ENCODE assay signal across 26 cellular contexts in the genomic region with DNA sequence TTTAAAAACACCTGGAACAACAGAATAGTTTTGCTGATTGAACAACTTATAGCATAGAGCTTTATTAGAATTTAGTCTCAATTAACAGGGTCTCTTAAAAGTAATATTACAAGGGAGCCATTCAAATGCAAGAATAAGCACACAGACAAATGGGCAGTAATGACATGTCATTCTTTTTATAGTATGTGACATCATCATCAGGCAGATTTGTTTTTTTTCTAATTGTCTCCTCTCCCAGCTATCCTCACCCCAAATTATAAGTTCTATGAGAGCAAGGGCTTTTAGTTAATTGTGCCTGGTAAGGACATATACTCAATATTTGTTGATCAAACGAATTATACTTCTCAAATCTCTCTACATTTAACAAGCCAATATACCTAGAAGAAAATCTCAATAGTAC. TPM values are rescaled to one million over a fixed set of nuclear protein-coding genes. Genes with fewer than 3 reads are reported as not detected.
DNase-seq lines count a peak whose midpoint lies in the region; ATAC-seq, FAIRE-seq and TF ChIP-seq lines count a peak whose summit lies in the region.
"Had no signal": no experiment of that assay in that cellular context is flagged by ENCODE, and none has a peak within 500 bp of the region (broad histone marks: within the 10 kb centered on the region; RNA-seq: fewer than 3 reads in every experiment).

No MANE protein-coding gene starts in this region.

- TF ChIP-seq POLR2A in K562 (conservative IDR thresholded peaks at IDR 0.05) = no peak

- no peak for TF ChIP-seq EP300 in K562 (IDR thresholded peaks at IDR 0.05; ENCODE audit: low read length)

- in situ Hi-C loops in K562 (cut with MboI) = loop anchor here (25.0 kb wide), 1 partner anchor 945 kb away; a partner anchor contains a TSS

- no peak for DNase-seq in HFFc6
- DNase-seq in K562 (ENCODE audit: extremely low read depth in 1 of 4, low spot score in 3 of 4) = no peak
- DNase-seq in kidney = no peak
- no peak for DNase-seq in stimulated activated naive B cell treated with anti-CD40 and anti-IgM and Interleukin-4, amounts not matched to agents 10 μg/mL and 1 μg/mL and 100 μg/mL, for 72 hours
- no peak for DNase-seq in posterior cingulate gyrus
- DNase-seq in middle frontal gyrus (ENCODE audit: extremely low spot score, low spot score) = no peak
- DNase-seq: ACHN; Caco-2; CD4-positive, alpha-beta memory T cell; DMS 273 treated with DMSO at 0.1 percent for 48 hours; DMS79 treated with DMSO at 0.1 percent for 48 hours; KBM-7; NCI-H1092; NCI-H146; NCI-H2029; NCI-H2227 treated with DMSO at 0.1 percent for 48 hours; NCI-H510A; NK-92 treated with Interleukin-12 subunit alpha and Interleukin-12 subunit beta, amount 100 ng/mL, for 24 hours; SIG-M5; SK-N-SH had no signal

- H3K36me3 ChIP-seq in K562 (ENCODE audit: control insufficient read depth, insufficient read depth, low read length) (peaks cover 83% of the 10 kb centered on the region), kidney (ENCODE audit: control insufficient read depth in 1 of 2, insufficient read depth in 2 of 2, low read length in 2 of 2) (peaks cover 19 to 33% of the 10 kb centered on the region in 2 donors)

- H3K4me1 ChIP-seq in K562 (replicated peaks in 1 of 2; ENCODE audit: control insufficient read depth in 2 of 2, insufficient read depth in 2 of 2, low read length in 2 of 2) (no peaks in the 10 kb centered on the region; a peak in 1 of 5 replicates), kidney (ENCODE audit: control insufficient read depth in 1 of 2, insufficient read depth in 1 of 2, low read depth in 1 of 2, low read length in 2 of 2) (no peaks in the 10 kb centered on the region)
- H3K4me1 ChIP-seq: BLaER1 treated with 17β-estradiol and CSF1 and Interleukin-3, amounts not matched to agents 10 nM and 100 nM; Caco-2 had no signal

- H3K9me1 ChIP-seq in K562 (ENCODE audit: control insufficient read depth, insufficient read depth, low read length) = no peaks in the 10 kb centered on the region

- POLR2A ChIA-PET in K562 (lab: Yijun Ruan, JAX) = interaction anchor here (0.7 to 1.4 kb wide), 3 partner anchors 8 to 339 kb away, joined by 3 to 5 read pairs (median 4); no protein-coding TSS in a partner anchor

- peak overlapping the region; percentile 43 for H3K4me3 Mint-ChIP-seq in HFFc6
- no peak overlapping the region for H3K4me3 Mint-ChIP-seq in stimulated activated naive B cell treated with anti-CD40 and anti-IgM and Interleukin-4, amounts not matched to agents 10 μg/mL and 1 μg/mL and 100 μg/mL, for 72 hours
- H3K4me3 Mint-ChIP-seq: CD4-positive, alpha-beta memory T cell had no signal

- no peak for FAIRE-seq in K562 (lab: Jason Lieb, UNC)
- FAIRE-seq in kidney (lab: Jason Lieb, UNC) = peak; percentile 66
- FAIRE-seq: GM12891, H1 had no signal

- H2AFZ ChIP-seq in K562 (ENCODE audit: low read depth, low read length) = no peak overlapping the region

- CTCF ChIA-PET in K562 (lab: Yijun Ruan, JAX; ENCODE audit: low intra/inter-chr PET ratio) = no interaction called here

- no peak overlapping the region for H3K4me2 ChIP-seq in K562 (ENCODE audit: insufficient read depth, low read length)
- H3K4me2 ChIP-seq: BLaER1 treated with 17β-estradiol and CSF1 and Interleukin-3, amounts not matched to agents 10 nM and 100 nM had no signal

- WGBS in K562 (ENCODE audit: insufficient coverage, low coverage, missing lambda C conversion rate) = 25% methylated on average over 1 of the region's 1 CpG

- BruUV-seq in K562 (replicated peaks; lab: Mats Ljungman, UMichigan) = no TSS peak

- no peak overlapping the region for H3K9ac ChIP-seq in K562 (ENCODE audit: insufficient read depth in 1 of 2, low read depth in 2 of 2, low read length in 2 of 2)
- no peak overlapping the region for H3K9ac ChIP-seq in kidney (ENCODE audit: low read length in 2 of 2)
- H3K9ac ChIP-seq: BLaER1 treated with 17β-estradiol and CSF1 and Interleukin-3, amounts not matched to agents 10 nM and 100 nM had no signal

- no peaks in the 10 kb centered on the region for H3K27me3 ChIP-seq in K562 (ENCODE audit: control insufficient read depth in 2 of 2, insufficient read depth in 2 of 2, low read length in 2 of 2)
- H3K27me3 ChIP-seq: BLaER1 treated with 17β-estradiol and CSF1 and Interleukin-3, amounts not matched to agents 10 nM and 100 nM had no signal

- peaks cover 46% of the 10 kb centered on the region for H3K4me1 Mint-ChIP-seq in HFFc6 (ENCODE audit: low read depth)
- no peaks in the 10 kb centered on the region for H3K4me1 Mint-ChIP-seq in stimulated activated naive B cell treated with anti-CD40 and anti-IgM and Interleukin-4, amounts not matched to agents 10 μg/mL and 1 μg/mL and 100 μg/mL, for 72 hours

- H3K4me3 ChIP-seq in K562 (no peak overlapping the region), kidney (ENCODE audit: low read length in 2 of 2) (no peak overlapping the region)
- H3K4me3 ChIP-seq: BLaER1 treated with 17β-estradiol and CSF1 and Interleukin-3, amounts not matched to agents 10 nM and 100 nM had no signal

- no peak overlapping the region for H3K27ac ChIP-seq in K562 (ENCODE audit: extremely low read depth, low read depth, low read length)
- H3K27ac ChIP-seq in kidney (ENCODE audit: low read depth in 2 of 2, low read length in 2 of 2) = no peak overlapping the region
- H3K27ac ChIP-seq: BLaER1 treated with 17β-estradiol and CSF1 and Interleukin-3, amounts not matched to agents 10 nM and 100 nM had no signal

- peaks cover 1% of the 10 kb centered on the region; the same call in 1 of the 2 replicates for H3K27me3 Mint-ChIP-seq in HFFc6 (ENCODE audit: insufficient read depth)
- no peaks in the 10 kb centered on the region for H3K27me3 Mint-ChIP-seq in stimulated activated naive B cell treated with anti-CD40 and anti-IgM and Interleukin-4, amounts not matched to agents 10 μg/mL and 1 μg/mL and 100 μg/mL, for 72 hours
- H3K27me3 Mint-ChIP-seq: CD4-positive, alpha-beta memory T cell had no signal

- H3K9me3 ChIP-seq in K562 (replicated peaks; ENCODE audit: control insufficient read depth, insufficient read depth, low read depth, low read length) (no peaks in the 10 kb centered on the region), kidney (ENCODE audit: control insufficient read depth in 1 of 2, low read length in 2 of 2) (no peaks in the 10 kb centered on the region)
- H3K9me3 ChIP-seq: BLaER1 treated with 17β-estradiol and CSF1 and Interleukin-3, amounts not matched to agents 10 nM and 100 nM; Caco-2; SK-N-SH had no signal

- no peak for TF ChIP-seq CTCF in HFFc6 (IDR thresholded peaks at IDR 0.05)
- no peak for TF ChIP-seq CTCF in K562 (IDR thresholded peaks at IDR 0.05 in 2 of 3, conservative IDR thresholded peaks at IDR 0.05 in 1 of 3; ENCODE audit: insufficient read depth in 2 of 3, low read depth in 1 of 3, low read length in 3 of 3)
- TF ChIP-seq CTCF in kidney (IDR thresholded peaks at IDR 0.05; ENCODE audit: borderline replicate concordance, extremely low read depth, insufficient read depth) = no peak

- H4K20me1 ChIP-seq in K562 (replicated peaks; ENCODE audit: control insufficient read depth, insufficient read depth, low read length) = no peaks in the 10 kb centered on the region
- H4K20me1 ChIP-seq: BLaER1 treated with 17β-estradiol and CSF1 and Interleukin-3, amounts not matched to agents 10 nM and 100 nM had no signal

- no peaks in the 10 kb centered on the region for H3K79me2 ChIP-seq in K562 (ENCODE audit: control insufficient read depth, insufficient read depth, low read length)

- no peak for TF ChIP-seq RAD21 in K562 (CRISPR knock-in tag; conservative IDR thresholded peaks at IDR 0.05 in 1 of 2, IDR thresholded peaks at IDR 0.05 in 1 of 2)

- ATAC-seq in K562 (no peak), GM21423 (IDR thresholded peaks at IDR 0.05; ENCODE audit: unreplicated experiment) (no peak)
- ATAC-seq in stimulated activated naive B cell treated with anti-CD40 and anti-IgM and Interleukin-4, amounts not matched to agents 10 μg/mL and 1 μg/mL and 100 μg/mL, for 72 hours (replicated peaks) = no peak
- ATAC-seq: HCT116, Panc1 had no signal

- H3K36me3 Mint-ChIP-seq in HFFc6 (ENCODE audit: low read depth) = peaks cover 46% of the 10 kb centered on the region
- H3K36me3 Mint-ChIP-seq in stimulated activated naive B cell treated with anti-CD40 and anti-IgM and Interleukin-4, amounts not matched to agents 10 μg/mL and 1 μg/mL and 100 μg/mL, for 72 hours = peaks cover 36 to 56% of the 10 kb centered on the region in 2 donors

- H3K27ac Mint-ChIP-seq in HFFc6 = peak overlapping the region; percentile 93
- peak overlapping the region; percentile 22 for H3K27ac Mint-ChIP-seq in stimulated activated naive B cell treated with anti-CD40 and anti-IgM and Interleukin-4, amounts not matched to agents 10 μg/mL and 1 μg/mL and 100 μg/mL, for 72 hours

- intact Hi-C loops in K562 (cut with micrococcal nuclease) = no loop called here
- intact Hi-C loops in kidney (cut with DNase I) = no loop called here
- intact Hi-C loops in posterior cingulate gyrus (cut with DNase I) = no loop called here

- no peaks in the 10 kb centered on the region for H3K9me3 Mint-ChIP-seq in HFFc6
- H3K9me3 Mint-ChIP-seq in stimulated activated naive B cell treated with anti-CD40 and anti-IgM and Interleukin-4, amounts not matched to agents 10 μg/mL and 1 μg/mL and 100 μg/mL, for 72 hours = no peaks in the 10 kb centered on the region
- H3K9me3 Mint-ChIP-seq: CD4-positive, alpha-beta memory T cell had no signal

RNA-seq across cellular contexts. Expression of a gene that starts 11.0 kb away (rescaled TPM):
- total RNA-seq in HFFc6 (2021; fragmentation: NEBNext Ultra II Directional; extraction: Animal tissue kit (Norgen Biotek cat#: 25700)) = 100 to 1,000 TPM in 2 of 6 experiments, 10 to 100 TPM in 4; 97.4 to 103 (median 98.6) TPM
- total RNA-seq in K562 (2011; cell fraction: chromatin; rRNA removed; ENCODE audit: low replicate concordance) = 90.0 and 184 TPM in 2 replicates
- 52.2 and 54.9 TPM in 2 replicates for total RNA-seq in K562 (2011; cell fraction: nucleolus; rRNA removed)
- total RNA-seq in K562 (2011; cell fraction: nucleoplasm; rRNA removed) = 80.7 and 101 TPM in 2 replicates
- total RNA-seq in K562 (2014; rRNA removed) (19.1 TPM in 2 replicates), K562 (2014; rRNA removed; fragmentation: Illumina TruSeq; extraction: Trizol) (54.5 and 62.2 TPM in 2 replicates), K562 (2015; rRNA removed; fragmentation: Illumina TruSeq; extraction: Trizol) (32.2 and 36.6 TPM in 2 replicates), K562 (2021) (49.0 and 50.5 TPM in 2 replicates), kidney (31.8 TPM)
- polyA plus RNA-seq in K562 (2011; rRNA removed) (81.8 and 87.7 TPM in 2 replicates), K562 (2014; fragmentation: Illumina TruSeq; extraction: Trizol) (28.4 and 30.5 TPM in 2 replicates), K562 (2014; fragmentation: Nextera tagmentation; extraction: Ambion mirVana) (100 to 1,000 TPM in 1 of 2 experiments, 10 to 100 TPM in 1; 75.3 to 107 TPM), K562 (2014; rRNA removed) (21.2 and 21.7 TPM in 2 replicates), kidney (ENCODE audit: insufficient read depth, low read depth, low replicate concordance) (10.3 TPM)
- polyA plus RNA-seq in K562 (2011; cell fraction: cytosol; rRNA removed) = 13.6 and 29.2 TPM in 2 replicates
- polyA plus RNA-seq in K562 (2011; cell fraction: nucleus; rRNA removed) = 51.7 and 119 TPM in 2 replicates
- 37.9 and 42.6 TPM in 2 replicates for polyA plus RNA-seq in K562 (2012)
- polyA minus RNA-seq in K562 (2011; rRNA and poly(A)+ RNA removed) = 288 and 342 TPM in 2 replicates
- 46.5 and 54.5 TPM in 2 replicates for polyA minus RNA-seq in K562 (2011; cell fraction: cytosol; rRNA and poly(A)+ RNA removed)
- polyA minus RNA-seq in K562 (2011; cell fraction: nucleus; rRNA and poly(A)+ RNA removed) = 59.1 and 142 TPM in 2 replicates

RNA-seq across cellular contexts. Expression of a gene that starts 11.0 kb away (rescaled TPM):
- total RNA-seq in HFFc6 (2021; fragmentation: NEBNext Ultra II Directional; extraction: Animal tissue kit (Norgen Biotek cat#: 25700)) = 1 to 10 TPM; 4.0 to 5.1 (median 4.3) TPM
- 4.1 and 8.3 TPM in 2 replicates for total RNA-seq in K562 (2011; cell fraction: chromatin; rRNA removed; ENCODE audit: low replicate concordance)
- total RNA-seq in K562 (2011; cell fraction: nucleolus; rRNA removed) = 4.3 and 5.0 TPM in 2 replicates
- 6.2 and 6.4 TPM in 2 replicates for total RNA-seq in K562 (2011; cell fraction: nucleoplasm; rRNA removed)
- total RNA-seq in K562 (2014; rRNA removed) = 1.5 and 1.8 TPM in 2 replicates
- 1.8 and 1.9 TPM in 2 replicates for total RNA-seq in K562 (2014; rRNA removed; fragmentation: Illumina TruSeq; extraction: Trizol)
- 1.6 TPM in 2 replicates for total RNA-seq in K562 (2015; rRNA removed; fragmentation: Illumina TruSeq; extraction: Trizol)
- total RNA-seq in K562 (2021) = 1.7 and 2.0 TPM in 2 replicates
- 4.7 and 4.8 TPM in 2 replicates for polyA plus RNA-seq in K562 (2011; rRNA removed)
- 1.1 and 2.8 TPM in 2 replicates for polyA plus RNA-seq in K562 (2011; cell fraction: cytosol; rRNA removed)
- 3.9 and 7.0 TPM in 2 replicates for polyA plus RNA-seq in K562 (2011; cell fraction: nucleus; rRNA removed)
- polyA plus RNA-seq in K562 (2012) = 1.6 and 3.9 TPM in 2 replicates
- 2.0 and 2.1 TPM in 2 replicates for polyA plus RNA-seq in K562 (2014; fragmentation: Illumina TruSeq; extraction: Trizol)
- 1 to 10 TPM; 2.5 to 3.6 TPM for polyA plus RNA-seq in K562 (2014; fragmentation: Nextera tagmentation; extraction: Ambion mirVana)
- 1.8 and 2.6 TPM in 2 replicates for polyA plus RNA-seq in K562 (2014; rRNA removed)
- 3.7 and 6.2 TPM in 2 replicates for polyA minus RNA-seq in K562 (2011; rRNA and poly(A)+ RNA removed)
- 1.2 and 1.4 TPM in 2 replicates for polyA minus RNA-seq in K562 (2011; cell fraction: cytosol; rRNA and poly(A)+ RNA removed)
- polyA minus RNA-seq in K562 (2011; cell fraction: nucleus; rRNA and poly(A)+ RNA removed) = 2.8 and 7.2 TPM in 2 replicates
- total RNA-seq in kidney = 4.0 TPM
- polyA plus RNA-seq in kidney (ENCODE audit: insufficient read depth, low read depth, low replicate concordance) = 5.5 TPM
